ENCODE assay signal across 9 cellular contexts in the genomic region with DNA sequence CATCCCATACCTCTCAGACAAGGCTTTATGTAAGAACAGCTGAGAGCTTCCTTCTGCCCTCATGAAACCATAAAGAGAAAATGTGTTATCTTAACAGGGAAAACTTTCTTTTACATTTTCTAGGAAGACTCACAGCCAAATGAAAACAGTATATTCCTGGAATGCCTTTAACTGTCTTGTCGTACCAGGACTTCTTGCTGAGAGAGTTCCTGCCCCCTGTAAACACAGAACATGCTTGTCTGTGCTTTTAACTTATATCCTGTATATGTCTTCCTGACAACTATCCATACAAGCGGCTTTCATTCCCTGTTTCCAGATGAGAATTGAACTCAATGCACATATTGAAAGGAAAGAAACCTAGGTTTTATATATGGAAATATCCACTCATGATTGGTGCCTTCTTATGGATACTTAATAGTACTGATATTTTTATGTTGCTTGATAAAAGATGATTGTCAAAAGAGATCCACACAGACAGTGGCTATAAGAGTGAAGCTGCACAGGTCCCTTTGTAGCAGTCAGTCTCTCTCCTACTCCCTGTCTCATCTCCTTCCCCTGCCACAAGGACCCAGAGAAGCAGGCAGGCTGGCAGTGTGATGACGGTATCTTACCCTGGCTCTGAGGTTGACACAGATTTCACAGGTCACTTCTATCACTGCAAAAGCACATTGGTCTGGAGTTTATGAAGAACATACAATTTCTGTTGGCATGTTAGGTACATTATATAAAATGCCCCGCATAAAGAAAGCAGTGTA.
A peak's percentile ranks its signal among the peaks of the same experiment; 100 is the strongest.
DNase-seq lines count a peak whose midpoint lies in the region; ATAC-seq and TF ChIP-seq lines count a peak whose summit lies in the region.
"Had no signal": no experiment of that assay in that cellular context is flagged by ENCODE, and none has a peak within 500 bp of the region (broad histone marks: within the 10 kb centered on the region; RNA-seq: fewer than 3 reads in every experiment).

No MANE protein-coding gene starts in this region.

- H3K4me1 Mint-ChIP-seq in activated T-helper 1 cell treated with anti-CD3 and anti-CD28 coated beads, Interleukin-12 subunit alpha, Interleukin-12 subunit beta, Interleukin-2, Interleukin-4 antibody, amounts not matched to agents 30 ng/mL and 10 ng/mL and 1 ng/mL, durations not matched to agents 14 hours and 24 hours and 36 hours (ENCODE audit: low read depth), result peaks cover 59% of the 10 kb centered on the region
- H3K4me1 Mint-ChIP-seq: nephron had no signal

- H3K36me3 Mint-ChIP-seq in activated T-helper 1 cell treated with anti-CD3 and anti-CD28 coated beads, Interleukin-12 subunit alpha, Interleukin-12 subunit beta, Interleukin-2, Interleukin-4 antibody, amounts not matched to agents 30 ng/mL and 10 ng/mL and 1 ng/mL, durations not matched to agents 14 hours and 24 hours and 36 hours (ENCODE audit: low read depth), result peaks cover 24% of the 10 kb centered on the region

- peak overlapping the region; percentile 16 to 90 for H3K27ac ChIP-seq in lung (ENCODE audit: low read depth in 1 of 2, low read length in 1 of 2)
- peak overlapping the region in 3 of 4 donors; percentile 76 to 88 (median 82) for H3K27ac ChIP-seq in tibial nerve
- H3K27ac ChIP-seq in ovary, result no peak overlapping the region

- H3K4me3 ChIP-seq in GM08714 (ENCODE audit: low read length) (peak overlapping the region; percentile 38; the same call in 1 of the 2 replicates), lung (no peak overlapping the region), tibial nerve (no peak overlapping the region), ovary (no peak overlapping the region)

- no peaks in the 10 kb centered on the region for H3K9me3 ChIP-seq in lung (ENCODE audit: control insufficient read depth in 2 of 2, insufficient read depth in 1 of 2, low read length in 1 of 2)
- H3K9me3 ChIP-seq in tibial nerve, result no peaks in the 10 kb centered on the region
- no peaks in the 10 kb centered on the region for H3K9me3 ChIP-seq in ovary

- TF ChIP-seq CTCF in lung (IDR thresholded peaks at IDR 0.05; ENCODE audit: control extremely low read depth, extremely low read depth) (no peak), tibial nerve (IDR thresholded peaks at IDR 0.05) (no peak), ovary (IDR thresholded peaks at IDR 0.05) (no peak)

- H3K36me3 ChIP-seq in lung (ENCODE audit: control insufficient read depth in 2 of 2, insufficient read depth in 2 of 2, low read length in 2 of 2), result no peaks in the 10 kb centered on the region
- no peaks in the 10 kb centered on the region for H3K36me3 ChIP-seq in tibial nerve
- no peaks in the 10 kb centered on the region for H3K36me3 ChIP-seq in ovary

- H3K4me1 ChIP-seq in lung (ENCODE audit: control insufficient read depth in 2 of 2, insufficient read depth in 2 of 2, low read length in 2 of 2) (peaks cover 0 to 9% of the 10 kb centered on the region in 2 donors), tibial nerve (peaks cover 0 to 23% (median 7%) of the 10 kb centered on the region in 4 donors), ovary (ENCODE audit: insufficient read depth) (no peaks in the 10 kb centered on the region)

- TF ChIP-seq POLR2A in tibial nerve (IDR thresholded peaks at IDR 0.05) (no peak), ovary (IDR thresholded peaks at IDR 0.05) (no peak)

- no peaks in the 10 kb centered on the region for H3K27me3 ChIP-seq in lung (ENCODE audit: control insufficient read depth, insufficient read depth)
- no peaks in the 10 kb centered on the region for H3K27me3 ChIP-seq in tibial nerve
- no peaks in the 10 kb centered on the region for H3K27me3 ChIP-seq in ovary

- TF ChIP-seq EP300 in tibial nerve (IDR thresholded peaks at IDR 0.05), result no peak
- TF ChIP-seq EP300 in ovary (IDR thresholded peaks at IDR 0.05), result no peak

- 44 to 66% methylated on average over 4 of the region's 4 CpGs for WGBS in lung, 2 donors
- WGBS in tibial nerve, 2 donors, result 59 to 70% methylated on average over 4 of the region's 4 CpGs
- 76 to 79% (median 77%) methylated on average over 4 of the region's 4 CpGs for WGBS in ovary, 3 donors

- DNase-seq in NOMO-1 treated with DMSO at 0.1 percent for 48 hours (lab: John Stamatoyannopoulos, UW; ENCODE audit: unreplicated experiment), result peak; percentile 70
- peak; percentile 28 for DNase-seq in activated T-helper 1 cell treated with anti-CD3 and anti-CD28 coated beads, Interleukin-12 subunit alpha, Interleukin-12 subunit beta, Interleukin-2, Interleukin-4 antibody, amounts not matched to agents 30 ng/mL and 10 ng/mL and 1 ng/mL, durations not matched to agents 14 hours and 24 hours and 36 hours (ENCODE audit: low spot score)
- DNase-seq in lung (ENCODE audit: low spot score), result no peak
- no peak for DNase-seq in tibial nerve (ENCODE audit: low spot score in 2 of 2)
- DNase-seq in DMS153 (lab: John Stamatoyannopoulos, UW), result no peak
- DNase-seq in ovary, result no peak

- ATAC-seq in HG02588 (IDR thresholded peaks at IDR 0.05; ENCODE audit: unreplicated experiment) (peak; percentile 42), lung (ENCODE audit: insufficient read depth, low FRiP score) (no peak)

- H3K27ac Mint-ChIP-seq in activated T-helper 1 cell treated with anti-CD3 and anti-CD28 coated beads, Interleukin-12 subunit alpha, Interleukin-12 subunit beta, Interleukin-2, Interleukin-4 antibody, amounts not matched to agents 30 ng/mL and 10 ng/mL and 1 ng/mL, durations not matched to agents 14 hours and 24 hours and 36 hours, result peak overlapping the region; percentile 97

- H3K4me3 Mint-ChIP-seq in activated T-helper 1 cell treated with anti-CD3 and anti-CD28 coated beads, Interleukin-12 subunit alpha, Interleukin-12 subunit beta, Interleukin-2, Interleukin-4 antibody, amounts not matched to agents 30 ng/mL and 10 ng/mL and 1 ng/mL, durations not matched to agents 14 hours and 24 hours and 36 hours, result peak overlapping the region; percentile 82
- H3K4me3 Mint-ChIP-seq: nephron had no signal

- H3K27me3 Mint-ChIP-seq in activated T-helper 1 cell treated with anti-CD3 and anti-CD28 coated beads, Interleukin-12 subunit alpha, Interleukin-12 subunit beta, Interleukin-2, Interleukin-4 antibody, amounts not matched to agents 30 ng/mL and 10 ng/mL and 1 ng/mL, durations not matched to agents 14 hours and 24 hours and 36 hours (ENCODE audit: insufficient read depth), result peaks cover 5% of the 10 kb centered on the region

- peaks cover 36% of the 10 kb centered on the region for H3K9me3 Mint-ChIP-seq in activated T-helper 1 cell treated with anti-CD3 and anti-CD28 coated beads, Interleukin-12 subunit alpha, Interleukin-12 subunit beta, Interleukin-2, Interleukin-4 antibody, amounts not matched to agents 30 ng/mL and 10 ng/mL and 1 ng/mL, durations not matched to agents 14 hours and 24 hours and 36 hours
- H3K9me3 Mint-ChIP-seq: nephron had no signal

- intact Hi-C loops in activated T-helper 1 cell treated with anti-CD3 and anti-CD28 coated beads, Interleukin-12 subunit alpha, Interleukin-12 subunit beta, Interleukin-2, Interleukin-4 antibody, amounts not matched to agents 30 ng/mL and 10 ng/mL and 1 ng/mL, durations not matched to agents 14 hours and 24 hours and 36 hours (cut with micrococcal nuclease), result loop anchor here (1.0 to 5.0 kb wide), 13 partner anchors 27 to 307 kb away; partner anchors contain the start of gene AHR
- intact Hi-C loops in ovary (cut with DNase I), result no loop called here

Comparison
In these comparisons a context has a peak if more than half of its experiments do, and no peak if none do; other contexts are left out.
1. DNase-seq: peak in NOMO-1 treated with DMSO at 0.1 percent for 48 hours (single experiment) and activated T-helper 1 cell treated with anti-CD3 and anti-CD28 coated beads, Interleukin-12 subunit alpha, Interleukin-12 subunit beta, Interleukin-2, Interleukin-4 antibody, amounts not matched to agents 30 ng/mL and 10 ng/mL and 1 ng/mL, durations not matched to agents 14 hours and 24 hours and 36 hours (single experiment); none in lung (single experiment), tibial nerve (0 of 2), DMS153 (single experiment) and ovary (0 of 5).
2. H3K27ac ChIP-seq: peak in lung (2 of 2) and tibial nerve (3 of 4); none in ovary (0 of 2).